In the genomic region with DNA sequence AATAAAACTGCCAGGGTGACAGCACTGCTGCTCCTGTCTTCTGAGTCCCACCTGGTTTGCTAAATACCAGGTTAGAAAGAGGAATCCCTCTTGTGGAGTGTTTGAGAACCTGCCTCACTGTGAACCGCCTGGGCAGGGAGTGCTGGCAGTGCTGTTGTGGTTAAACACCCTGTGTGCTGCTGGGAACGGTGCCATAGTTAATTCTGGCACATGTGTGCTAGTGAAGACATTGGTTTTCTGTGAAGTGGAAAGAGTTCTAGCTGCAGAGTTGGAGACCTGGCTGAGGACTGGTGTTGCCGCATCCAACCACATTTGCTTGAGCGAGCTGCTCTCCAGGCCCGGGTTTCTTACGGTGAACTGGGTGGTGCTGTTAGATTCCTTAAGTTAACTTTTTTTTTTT, we compare ENCODE assay signal across 8 cellular contexts.
DNase-seq lines count a peak whose midpoint lies in the region; ATAC-seq and TF ChIP-seq lines count a peak whose summit lies in the region.

No MANE protein-coding gene starts in this region.

- H3K4me1 Mint-ChIP-seq in activated CD8-positive, alpha-beta T cell treated with anti-CD3 and anti-CD28 coated beads, Interleukin-2, amount 10 ng/mL, durations not matched to agents 7 days and 5 days (ENCODE audit: low read depth), result peaks cover 30% of the 10 kb centered on the region
- peaks cover 8% of the 10 kb centered on the region for H3K4me1 Mint-ChIP-seq in activated CD8-positive, alpha-beta T cell treated with anti-CD3 and anti-CD28 coated beads for 36 hours (ENCODE audit: low read depth)

- CTCF ChIA-PET in activated CD8-positive, alpha-beta T cell treated with anti-CD3 and anti-CD28 coated beads, Interleukin-2, amount 10 ng/mL, durations not matched to agents 7 days and 5 days (lab: Charles Lee), result interaction anchor here (0.6 to 0.8 kb wide), 3 partner anchors 11 to 75 kb away, joined by 3 to 4 read pairs (median 3); no protein-coding TSS in a partner anchor
- CTCF ChIA-PET in activated CD8-positive, alpha-beta T cell treated with anti-CD3 and anti-CD28 coated beads for 36 hours (lab: Charles Lee), result interaction anchor here (1.3 kb wide), 1 partner anchor 178 kb away, joined by 3 read pairs; no protein-coding TSS in a partner anchor

- H3K27me3 Mint-ChIP-seq in activated CD8-positive, alpha-beta T cell treated with anti-CD3 and anti-CD28 coated beads, Interleukin-2, amount 10 ng/mL, durations not matched to agents 7 days and 5 days (ENCODE audit: low read depth), result no peaks in the 10 kb centered on the region
- no peaks in the 10 kb centered on the region for H3K27me3 Mint-ChIP-seq in activated CD8-positive, alpha-beta T cell treated with anti-CD3 and anti-CD28 coated beads for 36 hours

- POLR2A ChIA-PET in activated CD8-positive, alpha-beta T cell treated with anti-CD3 and anti-CD28 coated beads, Interleukin-2, amount 10 ng/mL, durations not matched to agents 7 days and 5 days (lab: Charles Lee), result no interaction called here
- POLR2A ChIA-PET in activated CD8-positive, alpha-beta T cell treated with anti-CD3 and anti-CD28 coated beads for 36 hours (lab: Charles Lee), result interaction anchor here (1.0 kb wide), 1 partner anchor 42 kb away, joined by 3 read pairs; no protein-coding TSS in a partner anchor

- no peaks in the 10 kb centered on the region for H3K9me3 Mint-ChIP-seq in activated CD8-positive, alpha-beta T cell treated with anti-CD3 and anti-CD28 coated beads, Interleukin-2, amount 10 ng/mL, durations not matched to agents 7 days and 5 days (ENCODE audit: insufficient read depth)
- no peaks in the 10 kb centered on the region for H3K9me3 Mint-ChIP-seq in activated CD8-positive, alpha-beta T cell treated with anti-CD3 and anti-CD28 coated beads for 36 hours

- TF ChIP-seq POLR2A in body of pancreas (IDR thresholded peaks at IDR 0.05), result no peak

- no peak overlapping the region for H3K4me3 Mint-ChIP-seq in activated CD8-positive, alpha-beta T cell treated with anti-CD3 and anti-CD28 coated beads, Interleukin-2, amount 10 ng/mL, durations not matched to agents 7 days and 5 days
- no peak overlapping the region for H3K4me3 Mint-ChIP-seq in activated CD8-positive, alpha-beta T cell treated with anti-CD3 and anti-CD28 coated beads for 36 hours

- H3K4me3 ChIP-seq in body of pancreas (no peak overlapping the region), upper lobe of right lung (no peak overlapping the region), mucosa of descending colon (no peak overlapping the region)

- TF ChIP-seq CTCF in activated CD8-positive, alpha-beta T cell treated with anti-CD3 and anti-CD28 coated beads for 36 hours (IDR thresholded peaks at IDR 0.05), result no peak
- peak in 4 of 7 experiments; percentile 35 to 76 (median 54) for TF ChIP-seq CTCF in body of pancreas (IDR thresholded peaks at IDR 0.05)
- TF ChIP-seq CTCF in upper lobe of right lung (IDR thresholded peaks at IDR 0.05), result peak; percentile 25
- no peak for TF ChIP-seq CTCF in mucosa of descending colon (IDR thresholded peaks at IDR 0.05)

- intact Hi-C loops in activated CD8-positive, alpha-beta T cell treated with anti-CD3 and anti-CD28 coated beads for 36 hours (cut with micrococcal nuclease), result no loop called here
- intact Hi-C loops in body of pancreas (cut with DNase I) (no loop called here), upper lobe of right lung (cut with DNase I) (no loop called here), mucosa of descending colon (cut with DNase I, micrococcal nuclease) (no loop called here)

- DNase-seq in activated CD8-positive, alpha-beta T cell treated with anti-CD3 and anti-CD28 coated beads, Interleukin-2, amount 10 ng/mL, durations not matched to agents 7 days and 5 days, result peak; percentile 21
- DNase-seq in activated CD8-positive, alpha-beta T cell treated with anti-CD3 and anti-CD28 coated beads for 36 hours, result no peak
- DNase-seq in body of pancreas (peak; percentile 60 to 94 (median 84)), left lobe of liver (ENCODE audit: low spot score) (peak; percentile 93), upper lobe of right lung (peak; percentile 80), mucosa of descending colon (no peak)
- no peak for DNase-seq in stimulated activated CD4-positive, alpha-beta T cell treated with anti-CD3 and anti-CD28 coated beads, Interleukin-2, amount 100 ng/mL, for 24 hours

- WGBS in body of pancreas, 2 donors, result 63 to 64% methylated on average over 6 of the region's 6 CpGs

- peak; percentile 44 for ATAC-seq in activated CD8-positive, alpha-beta T cell treated with anti-CD3 and anti-CD28 coated beads, Interleukin-2, amount 10 ng/mL, durations not matched to agents 7 days and 5 days
- no peak for ATAC-seq in activated CD8-positive, alpha-beta T cell treated with anti-CD3 and anti-CD28 coated beads for 36 hours
- peak; percentile 73 for ATAC-seq in body of pancreas
- peak; percentile 91 for ATAC-seq in left lobe of liver
- ATAC-seq in upper lobe of right lung, result peak; percentile 93
- no peak for ATAC-seq in mucosa of descending colon
- no peak for ATAC-seq in GM21786 (IDR thresholded peaks at IDR 0.05; ENCODE audit: unreplicated experiment)

- peak overlapping the region; percentile 35 for H3K27ac Mint-ChIP-seq in activated CD8-positive, alpha-beta T cell treated with anti-CD3 and anti-CD28 coated beads, Interleukin-2, amount 10 ng/mL, durations not matched to agents 7 days and 5 days
- no peak overlapping the region for H3K27ac Mint-ChIP-seq in activated CD8-positive, alpha-beta T cell treated with anti-CD3 and anti-CD28 coated beads for 36 hours

- H3K9me3 ChIP-seq in body of pancreas (no peaks in the 10 kb centered on the region), upper lobe of right lung (no peaks in the 10 kb centered on the region), mucosa of descending colon (no peaks in the 10 kb centered on the region)

- H3K36me3 ChIP-seq in body of pancreas (replicated peaks in 1 of 2; ENCODE audit: insufficient read depth in 1 of 2, low read depth in 2 of 2) (peaks cover 0 to 19% of the 10 kb centered on the region in 2 donors), upper lobe of right lung (peaks cover 76% of the 10 kb centered on the region), mucosa of descending colon (ENCODE audit: low read depth) (no peaks in the 10 kb centered on the region)

- peaks cover 21% of the 10 kb centered on the region for H3K4me1 ChIP-seq in body of pancreas
- H3K4me1 ChIP-seq in upper lobe of right lung, result peaks cover 17% of the 10 kb centered on the region
- H3K4me1 ChIP-seq in mucosa of descending colon (ENCODE audit: low read depth), result no peaks in the 10 kb centered on the region

- H3K27me3 ChIP-seq in body of pancreas, result no peaks in the 10 kb centered on the region
- H3K27me3 ChIP-seq in upper lobe of right lung, result no peaks in the 10 kb centered on the region

- H3K27ac ChIP-seq in body of pancreas, result peak overlapping the region in 1 of 4 donors; percentile 28
- no peak overlapping the region for H3K27ac ChIP-seq in upper lobe of right lung

- H3K36me3 Mint-ChIP-seq in activated CD8-positive, alpha-beta T cell treated with anti-CD3 and anti-CD28 coated beads, Interleukin-2, amount 10 ng/mL, durations not matched to agents 7 days and 5 days (ENCODE audit: low read depth), result peaks cover 60% of the 10 kb centered on the region
- peaks cover 60% of the 10 kb centered on the region for H3K36me3 Mint-ChIP-seq in activated CD8-positive, alpha-beta T cell treated with anti-CD3 and anti-CD28 coated beads for 36 hours (ENCODE audit: low read depth)

Comparison
In these comparisons a context has a peak if more than half of its experiments do, and no peak if none do; other contexts are left out.
1. ATAC-seq: peak in activated CD8-positive, alpha-beta T cell treated with anti-CD3 and anti-CD28 coated beads, Interleukin-2, amount 10 ng/mL, durations not matched to agents 7 days and 5 days (single experiment), body of pancreas (single experiment), left lobe of liver (single experiment) and upper lobe of right lung (single experiment); none in activated CD8-positive, alpha-beta T cell treated with anti-CD3 and anti-CD28 coated beads for 36 hours (single experiment), mucosa of descending colon (single experiment) and GM21786 (single experiment).
2. DNase-seq: peak in activated CD8-positive, alpha-beta T cell treated with anti-CD3 and anti-CD28 coated beads, Interleukin-2, amount 10 ng/mL, durations not matched to agents 7 days and 5 days (single experiment), body of pancreas (4 of 4), left lobe of liver (single experiment) and upper lobe of right lung (single experiment); none in activated CD8-positive, alpha-beta T cell treated with anti-CD3 and anti-CD28 coated beads for 36 hours (single experiment), mucosa of descending colon (0 of 3) and stimulated activated CD4-positive, alpha-beta T cell treated with anti-CD3 and anti-CD28 coated beads, Interleukin-2, amount 100 ng/mL, for 24 hours (0 of 2).
3. CTCF ChIP-seq: peak in body of pancreas (4 of 7) and upper lobe of right lung (single experiment); none in activated CD8-positive, alpha-beta T cell treated with anti-CD3 and anti-CD28 coated beads for 36 hours (single experiment) and mucosa of descending colon (single experiment).